In the genomic region with DNA sequence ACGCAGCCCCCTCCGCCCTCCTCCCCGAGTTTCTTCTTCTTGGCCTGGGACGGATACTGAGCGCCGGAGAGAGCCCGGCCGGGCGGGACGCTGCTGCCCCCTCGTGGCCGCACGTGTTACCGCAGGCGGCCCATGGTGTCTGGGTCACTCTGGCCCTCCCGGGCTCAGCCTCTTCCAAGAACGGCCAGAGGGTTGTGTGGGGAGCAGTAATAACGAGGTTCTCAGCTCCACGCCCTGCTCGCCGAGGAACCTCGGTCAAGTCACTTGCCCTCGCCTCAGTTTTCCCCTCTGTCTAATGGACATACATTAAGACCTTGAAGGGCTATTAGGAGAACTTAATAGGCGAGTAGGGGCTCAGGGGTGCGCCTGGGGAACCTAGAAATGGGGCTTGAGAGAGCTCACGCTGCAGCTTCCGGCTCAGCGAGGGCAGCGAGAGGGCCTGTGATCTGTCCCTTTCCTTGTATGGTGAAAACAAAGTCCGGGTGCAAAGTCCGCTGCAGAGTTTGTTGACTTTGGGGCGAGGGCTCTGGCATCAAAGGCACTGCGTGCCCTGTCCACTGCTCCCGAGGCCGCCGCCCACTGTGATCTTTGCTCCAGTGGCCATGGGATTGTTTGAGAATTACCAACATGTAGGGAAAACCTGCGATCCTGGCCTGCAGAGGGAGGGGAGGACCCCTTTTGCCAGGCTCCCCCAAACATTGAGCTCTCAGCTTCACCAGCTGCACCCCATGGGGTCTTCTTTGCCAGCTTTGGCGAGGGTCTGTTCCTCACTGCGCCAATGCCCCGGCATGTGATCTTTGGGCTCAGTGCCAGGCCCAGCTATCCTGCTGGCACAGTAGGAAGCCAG, we compare ENCODE assay signal across 8 cellular contexts. TPM values are rescaled to one million over a fixed set of nuclear protein-coding genes. Genes with fewer than 3 reads are reported as not detected.
DNase-seq lines count a peak whose midpoint lies in the region; ATAC-seq and TF ChIP-seq lines count a peak whose summit lies in the region.

No MANE protein-coding gene starts in this region.

- peaks cover 6% of the 10 kb centered on the region for H3K4me1 Mint-ChIP-seq in activated naive CD8-positive, alpha-beta T cell treated with anti-CD3 and anti-CD28 coated beads, Interleukin-2, amount 50 U/mL, for 24 hours

- no peaks in the 10 kb centered on the region for H3K9me3 ChIP-seq in left ventricle myocardium inferior (replicated peaks)

- H3K4me3 Mint-ChIP-seq in activated naive CD8-positive, alpha-beta T cell treated with anti-CD3 and anti-CD28 coated beads, Interleukin-2, amount 50 U/mL, for 24 hours = no peak overlapping the region

- peak overlapping the region; percentile 48 for H3K27ac ChIP-seq in left ventricle myocardium inferior (replicated peaks)

- peak overlapping the region; percentile 22 for H3K4me3 ChIP-seq in left ventricle myocardium inferior

- H3K27me3 Mint-ChIP-seq in activated naive CD8-positive, alpha-beta T cell treated with anti-CD3 and anti-CD28 coated beads, Interleukin-2, amount 50 U/mL, for 24 hours = no peaks in the 10 kb centered on the region

- TF ChIP-seq CTCF in LNCAP (IDR thresholded peaks at IDR 0.05) (peak; percentile 98), left ventricle myocardium inferior (IDR thresholded peaks at IDR 0.05; ENCODE audit: borderline replicate concordance) (peak; percentile 99)

- no peaks in the 10 kb centered on the region for H3K27me3 ChIP-seq in left ventricle myocardium inferior (ENCODE audit: low read depth)

- DNase-seq in NCI-H524 (lab: John Stamatoyannopoulos, UW) (peak; percentile 11 to 42), NCI-H524 treated with DMSO at 0.1 percent for 48 hours (lab: John Stamatoyannopoulos, UW) (no peak), T follicular helper cell (ENCODE audit: low read depth) (peak; percentile 49), left ventricle myocardium inferior (peak; percentile 79), retina (peak; percentile 90)
- peak; percentile 82 for DNase-seq in activated naive CD8-positive, alpha-beta T cell treated with anti-CD3 and anti-CD28 coated beads, Interleukin-2, amount 50 U/mL, for 24 hours

- no peaks in the 10 kb centered on the region for H3K36me3 ChIP-seq in left ventricle myocardium inferior

- H3K4me1 ChIP-seq in left ventricle myocardium inferior = peaks cover 19% of the 10 kb centered on the region

- ATAC-seq in activated naive CD8-positive, alpha-beta T cell treated with anti-CD3 and anti-CD28 coated beads, Interleukin-2, amount 50 U/mL, for 24 hours = peak; percentile 96
- ATAC-seq in HG03520 (IDR thresholded peaks at IDR 0.05; ENCODE audit: unreplicated experiment) = no peak

- no peaks in the 10 kb centered on the region for H3K9me3 Mint-ChIP-seq in activated naive CD8-positive, alpha-beta T cell treated with anti-CD3 and anti-CD28 coated beads, Interleukin-2, amount 50 U/mL, for 24 hours

- no peaks in the 10 kb centered on the region for H3K36me3 Mint-ChIP-seq in activated naive CD8-positive, alpha-beta T cell treated with anti-CD3 and anti-CD28 coated beads, Interleukin-2, amount 50 U/mL, for 24 hours (ENCODE audit: low read depth)

- intact Hi-C loops in left ventricle myocardium inferior (cut with micrococcal nuclease) = loop anchor here (2.0 kb wide), 1 partner anchor 41 kb away; no protein-coding TSS in a partner anchor

- H3K27ac Mint-ChIP-seq in activated naive CD8-positive, alpha-beta T cell treated with anti-CD3 and anti-CD28 coated beads, Interleukin-2, amount 50 U/mL, for 24 hours = no peak overlapping the region

RNA-seq across cellular contexts. Expression of gene LRP5, which starts 14.4 kb away (rescaled TPM):
- total RNA-seq in left ventricle myocardium inferior = 54.7 TPM

RNA-seq across cellular contexts. Expression of gene C11orf24, which starts 26.3 kb away (rescaled TPM):
- 28.6 TPM for total RNA-seq in left ventricle myocardium inferior
